Comparison of ENCODE assay signal across 9 cellular contexts in the genomic region with DNA sequence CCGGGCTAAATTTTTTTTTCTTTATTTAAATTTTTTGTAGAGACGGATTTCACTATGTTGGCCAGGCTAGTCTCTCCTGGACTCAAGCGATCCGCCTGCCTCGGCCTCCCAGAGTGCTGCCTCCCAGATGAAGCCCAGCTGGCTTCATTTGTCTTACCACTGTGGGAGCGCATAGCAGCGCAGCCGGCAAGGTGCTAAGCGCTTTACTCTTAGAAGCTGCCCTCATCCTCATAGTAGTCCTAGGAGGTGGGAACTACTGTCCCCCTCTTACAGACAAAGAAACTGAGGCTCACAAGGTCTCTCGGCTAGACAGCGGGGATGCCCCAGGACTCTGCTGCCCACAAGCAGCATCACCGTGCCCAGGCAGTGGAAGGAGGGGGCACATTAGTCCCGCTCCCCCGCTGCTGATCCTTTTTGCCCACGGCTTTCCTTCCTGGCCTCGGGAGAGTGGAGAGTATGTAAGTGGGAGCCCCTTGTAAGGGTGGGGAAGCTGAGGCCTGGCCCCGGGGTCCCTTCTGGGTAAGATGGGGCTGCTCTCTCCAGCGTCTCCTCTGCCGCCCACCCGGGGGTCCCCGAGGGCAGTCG. TPM values are rescaled to one million over a fixed set of nuclear protein-coding genes. Genes with fewer than 3 reads are reported as not detected.
DNase-seq lines count a peak whose midpoint lies in the region; ATAC-seq and TF ChIP-seq lines count a peak whose summit lies in the region.
"Had no signal": no experiment of that assay in that cellular context is flagged by ENCODE, and none has a peak within 500 bp of the region (broad histone marks: within the 10 kb centered on the region; RNA-seq: fewer than 3 reads in every experiment).

No MANE protein-coding gene starts in this region.

- H3K27me3 Mint-ChIP-seq in CD14-positive monocyte (ENCODE audit: low read depth in 3 of 3), result peaks cover 58 to 87% (median 65%) of the 10 kb centered on the region in 3 donors

- intact Hi-C loops in CD14-positive monocyte (cut with micrococcal nuclease) (no loop called here), esophagus muscularis mucosa (cut with DNase I) (no loop called here)

- no peak overlapping the region for H2AFZ ChIP-seq in neuron (ENCODE audit: low read depth, low read length)

- H3K36me3 ChIP-seq in esophagus muscularis mucosa, result no peaks in the 10 kb centered on the region
- H3K36me3 ChIP-seq in neuron (ENCODE audit: insufficient read depth, low read length), result no peaks in the 10 kb centered on the region

- H3K4me1 ChIP-seq in esophagus muscularis mucosa, result peaks cover 9 to 18% (median 18%) of the 10 kb centered on the region in 4 donors
- H3K4me1 ChIP-seq in neuron (ENCODE audit: insufficient read depth, low read length), result peaks cover 2% of the 10 kb centered on the region

- H3K4me3 ChIP-seq in esophagus muscularis mucosa (peak overlapping the region; percentile 74 to 82 (median 77)), neuron (ENCODE audit: low read length) (peak overlapping the region; percentile 35)

- H3K4me1 Mint-ChIP-seq in CD14-positive monocyte, result peaks cover 7% of the 10 kb centered on the region

- 30% methylated on average over 14 of the region's 22 CpGs for WGBS in esophagus muscularis mucosa

- TF ChIP-seq EP300 in esophagus muscularis mucosa (IDR thresholded peaks at IDR 0.05), result no peak

- H3K27ac ChIP-seq in esophagus muscularis mucosa (replicated peaks in 1 of 4) (peak overlapping the region in 3 of 4 donors; percentile 23 to 64 (median 60)), substantia nigra (ENCODE audit: low read depth, low read length, poor library complexity, severe bottlenecking) (no peak overlapping the region)

- no peak overlapping the region for H3K27ac Mint-ChIP-seq in CD14-positive monocyte

- H3K27me3 ChIP-seq in esophagus muscularis mucosa (peaks cover 0 to 7% (median 0%) of the 10 kb centered on the region in 4 donors), neuron (ENCODE audit: insufficient read depth, low read length) (peaks cover 53% of the 10 kb centered on the region)

- no peaks in the 10 kb centered on the region for H3K9me3 ChIP-seq in esophagus muscularis mucosa
- H3K9me3 ChIP-seq in neuron (ENCODE audit: low read length), result no peaks in the 10 kb centered on the region

- TF ChIP-seq POLR2A in esophagus muscularis mucosa (IDR thresholded peaks at IDR 0.05; ENCODE audit: low read depth), result no peak

- no peak for DNase-seq in CD14-positive monocyte (ENCODE audit: low spot score)
- DNase-seq in RKO (ENCODE audit: low spot score), result peak; percentile 21
- no peak for DNase-seq in esophagus muscularis mucosa (ENCODE audit: extremely low spot score)
- DNase-seq in NCI-H2081 (lab: John Stamatoyannopoulos, UW), result no peak
- no peak for DNase-seq in substantia nigra (lab: John Stamatoyannopoulos, UW)

- TF ChIP-seq CTCF in CD14-positive monocyte (IDR thresholded peaks at IDR 0.05) (no peak), esophagus muscularis mucosa (IDR thresholded peaks at IDR 0.05) (no peak)

- ATAC-seq in GM19023 (IDR thresholded peaks at IDR 0.05; ENCODE audit: unreplicated experiment) (no peak), GM21390 (IDR thresholded peaks at IDR 0.05; ENCODE audit: unreplicated experiment) (no peak)

- H3K4me3 Mint-ChIP-seq in CD14-positive monocyte, result peak overlapping the region; percentile 56 to 78

- H3K36me3 Mint-ChIP-seq in CD14-positive monocyte, result peaks cover 2 to 5% of the 10 kb centered on the region in 2 donors

- H3K9me3 Mint-ChIP-seq in CD14-positive monocyte, result peaks cover 0 to 13% (median 8%) of the 10 kb centered on the region in 7 donors

RNA-seq across cellular contexts. Expression of gene TMEM54, which starts 0.7 kb away (rescaled TPM):
- polyA plus RNA-seq in CD14-positive monocyte, result not detected
- total RNA-seq in esophagus muscularis mucosa, result 100 to 1,000 TPM in 3 of 4 donors, 10 to 100 TPM in 1; 64.6 to 132 (median 118) TPM

RNA-seq across cellular contexts. Expression of gene HPCA, which starts 14.2 kb away (rescaled TPM):
- not detected for polyA plus RNA-seq in CD14-positive monocyte
- under 1 TPM in 1 of 4 donors, not detected in 3; 0.23 TPM for total RNA-seq in esophagus muscularis mucosa
- total RNA-seq: liver had no signal
- polyA plus RNA-seq: liver had no signal

RNA-seq across cellular contexts. Expression of gene FNDC5, which starts 29.8 kb away (rescaled TPM):
- not detected for polyA plus RNA-seq in CD14-positive monocyte
- total RNA-seq in esophagus muscularis mucosa, result 10 to 100 TPM in 2 of 4 donors, 1 to 10 TPM in 2; 5.5 to 17.0 (median 9.8) TPM
